In the genomic region with DNA sequence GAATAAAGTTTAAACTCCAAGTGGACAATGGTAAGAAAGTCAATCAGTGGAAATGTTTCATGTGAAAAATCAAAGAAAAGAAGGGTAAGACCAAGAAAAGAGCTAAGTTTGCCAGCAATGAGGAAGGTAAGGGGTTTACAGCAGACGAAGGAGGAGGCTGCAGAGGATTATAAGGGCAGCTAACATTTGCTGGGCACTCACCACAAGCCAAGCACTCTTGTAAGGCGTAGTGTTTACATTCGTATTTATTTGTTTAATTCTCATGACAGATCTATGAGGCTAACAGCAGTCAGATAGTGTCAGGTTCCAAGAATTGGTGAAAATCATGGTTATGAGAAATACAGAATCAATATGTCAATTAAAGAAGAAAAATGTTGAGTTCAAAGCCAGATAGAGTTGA, we compare ENCODE assay signal across 29 cellular contexts.
"Had no signal": no experiment of that assay in that cellular context is flagged by ENCODE, and none has a peak within 500 bp of the region (broad histone marks: within the 10 kb centered on the region; RNA-seq: fewer than 3 reads in every experiment).

No MANE protein-coding gene starts in this region.

- H3K9me3 ChIP-seq: left ventricle myocardium inferior, pancreas, prostate gland, stomach, thoracic aorta, tibial artery had no signal

- H3K27ac ChIP-seq: left ventricle myocardium inferior, pancreas, prostate gland, skin epidermis, stomach, thoracic aorta, tibial artery, upper lobe of right lung had no signal

- DNase-seq: hypothalamus; immature natural killer cell; kidney; left colon; left ventricle myocardium inferior; mesendoderm; naive thymus-derived CD4-positive, alpha-beta T cell; nucleus accumbens; pancreas; posterior cingulate gyrus; retina; right cardiac atrium; stimulated activated CD4-positive, alpha-beta T cell treated with anti-CD3 and anti-CD28 coated beads, Interleukin-12 subunit alpha, Interleukin-12 subunit beta, amount 100 ng/mL, for 4 hours; stimulated activated CD4-positive, alpha-beta T cell treated with anti-CD3 and anti-CD28 coated beads, Interleukin-15, amount 100 ng/mL, for 24 hours; stimulated activated CD4-positive, alpha-beta T cell treated with anti-CD3 and anti-CD28 coated beads, Interleukin-2, amount 100 ng/mL, for 24 hours; stimulated activated CD4-positive, alpha-beta T cell treated with anti-CD3 and anti-CD28 coated beads, Interleukin-4, amount 100 ng/mL, for 1 hour; stimulated activated naive B cell treated with anti-CD40 and anti-IgM and Interleukin-4, amounts not matched to agents 10 μg/mL and 1 μg/mL and 100 μg/mL, for 72 hours; stimulated activated naive CD8-positive, alpha-beta T cell treated with anti-CD3 and anti-CD28 coated beads, Interleukin-15, Interleukin-2, amounts not matched to agents 100 U/mL and 50 U/mL, for 24 hours; stomach; tibial artery; trophoblast cell; upper lobe of right lung had no signal

- H3K4me3 ChIP-seq: left ventricle myocardium inferior, lung, pancreas, prostate gland, skin epidermis, stomach, thoracic aorta, tibial artery, upper lobe of right lung had no signal

- ATAC-seq: left colon; naive thymus-derived CD4-positive, alpha-beta T cell; natural killer cell treated with Interleukin-12 subunit alpha and Interleukin-12 subunit beta and Interleukin-15 and Interleukin-18, amount 100 ng/mL, for 72 hours; pancreas; right cardiac atrium; sciatic nerve; stimulated activated naive B cell treated with anti-CD40 and anti-IgM and Interleukin-4, amounts not matched to agents 10 μg/mL and 1 μg/mL and 100 μg/mL, for 72 hours; stimulated activated naive CD8-positive, alpha-beta T cell treated with anti-CD3 and anti-CD28 coated beads, Interleukin-15, Interleukin-2, amounts not matched to agents 100 U/mL and 50 U/mL, for 24 hours; upper lobe of right lung had no signal

- H3K27me3 ChIP-seq: pancreas, stomach, tibial artery, upper lobe of right lung had no signal

- H3K4me1 ChIP-seq: pancreas, prostate gland, stomach, tibial artery, upper lobe of right lung had no signal

- H3K36me3 ChIP-seq: left ventricle myocardium inferior, pancreas, prostate gland, stomach, thoracic aorta, tibial artery, upper lobe of right lung had no signal

- H3K36me3 Mint-ChIP-seq: immature natural killer cell; mesothelial cell of epicardium; natural killer cell treated with Interleukin-12 subunit alpha and Interleukin-12 subunit beta and Interleukin-15 and Interleukin-18, amount 100 ng/mL, for 72 hours; stimulated activated naive B cell treated with anti-CD40 and anti-IgM and Interleukin-4, amounts not matched to agents 10 μg/mL and 1 μg/mL and 100 μg/mL, for 72 hours had no signal

- H3K4me1 Mint-ChIP-seq: immature natural killer cell; naive thymus-derived CD4-positive, alpha-beta T cell; stimulated activated naive B cell treated with anti-CD40 and anti-IgM and Interleukin-4, amounts not matched to agents 10 μg/mL and 1 μg/mL and 100 μg/mL, for 72 hours had no signal

- H3K4me3 Mint-ChIP-seq: immature natural killer cell; mesothelial cell of epicardium; naive thymus-derived CD4-positive, alpha-beta T cell; natural killer cell treated with Interleukin-12 subunit alpha and Interleukin-12 subunit beta and Interleukin-15 and Interleukin-18, amount 100 ng/mL, for 72 hours; stimulated activated naive B cell treated with anti-CD40 and anti-IgM and Interleukin-4, amounts not matched to agents 10 μg/mL and 1 μg/mL and 100 μg/mL, for 72 hours had no signal

- H3K27ac Mint-ChIP-seq: immature natural killer cell; mesothelial cell of epicardium; naive thymus-derived CD4-positive, alpha-beta T cell; natural killer cell treated with Interleukin-12 subunit alpha and Interleukin-12 subunit beta and Interleukin-15 and Interleukin-18, amount 100 ng/mL, for 72 hours; stimulated activated naive B cell treated with anti-CD40 and anti-IgM and Interleukin-4, amounts not matched to agents 10 μg/mL and 1 μg/mL and 100 μg/mL, for 72 hours had no signal
